In the genomic region with DNA sequence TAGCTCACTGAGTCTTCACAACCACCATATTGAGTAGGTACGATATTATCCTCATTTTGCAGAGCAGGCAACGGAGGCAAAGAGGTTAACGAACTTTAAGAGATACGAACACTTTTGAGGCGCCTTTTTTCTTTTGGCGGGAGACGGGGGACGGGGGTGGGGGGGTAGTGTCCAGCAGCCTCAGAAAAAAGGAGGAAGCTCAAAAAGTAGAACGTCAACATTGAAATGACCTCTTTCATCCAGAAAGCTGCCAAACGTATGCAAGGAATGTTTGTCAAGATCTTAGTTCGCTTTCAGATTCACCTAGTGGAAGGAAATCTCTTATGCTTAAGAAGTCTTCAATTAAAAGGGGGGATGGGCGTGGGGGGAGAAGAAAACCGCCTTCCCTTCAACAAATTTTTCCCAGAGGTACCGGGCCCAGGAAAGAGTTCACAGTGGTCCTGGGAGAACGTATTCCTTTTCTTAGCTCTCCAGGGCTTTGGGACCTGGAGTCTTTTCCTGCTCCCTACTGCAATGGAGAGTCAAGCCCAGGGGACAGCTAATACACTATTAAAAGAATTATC, we compare ENCODE assay signal across 10 cellular contexts. TPM values are rescaled to one million over a fixed set of nuclear protein-coding genes. Genes with fewer than 3 reads are reported as not detected.
DNase-seq lines count a peak whose midpoint lies in the region; ATAC-seq, FAIRE-seq and TF ChIP-seq lines count a peak whose summit lies in the region.
"Had no signal": no experiment of that assay in that cellular context is flagged by ENCODE, and none has a peak within 500 bp of the region (broad histone marks: within the 10 kb centered on the region; RNA-seq: fewer than 3 reads in every experiment).

No MANE protein-coding gene starts in this region.

- no peak overlapping the region for H3K23ac ChIP-seq in mesenchymal stem cell (ENCODE audit: low read length in 2 of 2)

- peaks cover 11% of the 10 kb centered on the region for H3K79me1 ChIP-seq in mesenchymal stem cell (replicated peaks; ENCODE audit: low read length, poor library complexity, severe bottlenecking)

- H3K27ac Mint-ChIP-seq in activated naive CD4-positive, alpha-beta T cell treated with anti-CD3 and anti-CD28 coated beads, Interleukin-2, amount 10 ng/mL, durations not matched to agents 7 days and 5 days: no peak overlapping the region
- H3K27ac Mint-ChIP-seq in type B pancreatic cell: peak overlapping the region; percentile 97

- H3K36me3 ChIP-seq in adipocyte (ENCODE audit: control insufficient read depth, insufficient read depth, low read length, severe bottlenecking) (no peaks in the 10 kb centered on the region), mesenchymal stem cell (ENCODE audit: control insufficient read depth in 1 of 2, insufficient read depth in 2 of 2, low read depth in 1 of 2, low read length in 2 of 2) (no peaks in the 10 kb centered on the region)

- H3K27ac ChIP-seq in mesenchymal stem cell (ENCODE audit: low read length, poor library complexity, severe bottlenecking): no peak overlapping the region

- peaks cover 41% of the 10 kb centered on the region for H3K27me3 Mint-ChIP-seq in activated naive CD4-positive, alpha-beta T cell treated with anti-CD3 and anti-CD28 coated beads, Interleukin-2, amount 10 ng/mL, durations not matched to agents 7 days and 5 days
- H3K27me3 Mint-ChIP-seq in type B pancreatic cell: peaks cover 5% of the 10 kb centered on the region

- H2AFZ ChIP-seq in mesenchymal stem cell (ENCODE audit: low read depth, low read length): no peak overlapping the region

- H3K9me3 Mint-ChIP-seq in activated naive CD4-positive, alpha-beta T cell treated with anti-CD3 and anti-CD28 coated beads, Interleukin-2, amount 10 ng/mL, durations not matched to agents 7 days and 5 days: no peaks in the 10 kb centered on the region
- no peaks in the 10 kb centered on the region for H3K9me3 Mint-ChIP-seq in type B pancreatic cell

- TF ChIP-seq CTCF in type B pancreatic cell (conservative IDR thresholded peaks at IDR 0.05) (no peak), D721Med (IDR thresholded peaks at IDR 0.05; ENCODE audit: insufficient read depth, missing control alignments) (no peak)

- WGBS in mesenchymal stem cell: 56% methylated on average over 15 of the region's 15 CpGs

- no peak overlapping the region for H2BK12ac ChIP-seq in mesenchymal stem cell (ENCODE audit: low read length in 2 of 2)

- H3K18ac ChIP-seq in mesenchymal stem cell (ENCODE audit: low read depth in 1 of 2, low read length in 2 of 2): no peak overlapping the region

- no peaks in the 10 kb centered on the region for H3K36me3 Mint-ChIP-seq in activated naive CD4-positive, alpha-beta T cell treated with anti-CD3 and anti-CD28 coated beads, Interleukin-2, amount 10 ng/mL, durations not matched to agents 7 days and 5 days
- no peaks in the 10 kb centered on the region for H3K36me3 Mint-ChIP-seq in type B pancreatic cell

- H3K4me1 Mint-ChIP-seq in activated naive CD4-positive, alpha-beta T cell treated with anti-CD3 and anti-CD28 coated beads, Interleukin-2, amount 10 ng/mL, durations not matched to agents 7 days and 5 days: peaks cover 51% of the 10 kb centered on the region
- peaks cover 47% of the 10 kb centered on the region for H3K4me1 Mint-ChIP-seq in type B pancreatic cell (ENCODE audit: unreplicated experiment)

- H3K4me3 Mint-ChIP-seq in activated naive CD4-positive, alpha-beta T cell treated with anti-CD3 and anti-CD28 coated beads, Interleukin-2, amount 10 ng/mL, durations not matched to agents 7 days and 5 days: peak overlapping the region; percentile 80
- H3K4me3 Mint-ChIP-seq in type B pancreatic cell: peak overlapping the region; percentile 93

- H2BK120ac ChIP-seq in mesenchymal stem cell (ENCODE audit: low read depth, low read length): no peak overlapping the region

- no peak overlapping the region for H2BK15ac ChIP-seq in mesenchymal stem cell (ENCODE audit: low read depth, poor library complexity, severe bottlenecking)

- CTCF ChIA-PET in activated naive CD4-positive, alpha-beta T cell treated with anti-CD3 and anti-CD28 coated beads, Interleukin-2, amount 10 ng/mL, durations not matched to agents 7 days and 5 days (lab: Charles Lee): interaction anchor here (0.8 kb wide), 1 partner anchor 158 kb away, joined by 3 read pairs; no protein-coding TSS in a partner anchor

- FAIRE-seq in D721Med (lab: Jason Lieb, UNC): no peak

- peak overlapping the region; percentile 91 for H3K9ac ChIP-seq in adipocyte (ENCODE audit: low read length)
- H3K9ac ChIP-seq in mesenchymal stem cell (ENCODE audit: low read length): peak overlapping the region; percentile 93

- no peak overlapping the region for H4K8ac ChIP-seq in mesenchymal stem cell (ENCODE audit: low read length)

- no peak for DNase-seq in activated naive CD4-positive, alpha-beta T cell treated with anti-CD3 and anti-CD28 coated beads, Interleukin-2, amount 10 ng/mL, durations not matched to agents 7 days and 5 days
- DNase-seq in activated naive CD4-positive, alpha-beta T cell treated with Interleukin-2 at 50 U/mL for 16 hours: no peak
- DNase-seq in adipocyte (ENCODE audit: low read depth) (no peak), mesenchymal stem cell (no peak), type B pancreatic cell (ENCODE audit: extremely low spot score, unreplicated experiment) (no peak), kidney glomerular epithelial cell (lab: John Stamatoyannopoulos, UW) (no peak), D721Med (ENCODE audit: insufficient read length, low spot score) (no peak)
- DNase-seq: activated effector memory CD4-positive, alpha-beta T cell treated with anti-CD3 and anti-CD28 coated beads, Interleukin-2, amount 50 U/mL, for 16 hours; NCI-H1092 treated with DMSO at 0.1 percent for 48 hours had no signal

- H3K4me3 ChIP-seq in adipocyte (ENCODE audit: low read length) (peak overlapping the region; percentile 91), mesenchymal stem cell (ENCODE audit: insufficient read depth in 1 of 2, low read depth in 1 of 2, low read length in 2 of 2) (peak overlapping the region in 1 of 2 experiments; percentile 97)

- no peak overlapping the region for H3K14ac ChIP-seq in mesenchymal stem cell (ENCODE audit: low read length in 2 of 2)

- ATAC-seq in HG02938 (IDR thresholded peaks at IDR 0.05; ENCODE audit: unreplicated experiment): no peak

- no peak overlapping the region for H3K4ac ChIP-seq in mesenchymal stem cell (ENCODE audit: low read depth in 1 of 2, low read length in 2 of 2)

- H4K91ac ChIP-seq in mesenchymal stem cell (ENCODE audit: low read length): no peak overlapping the region

- H2AK5ac ChIP-seq in mesenchymal stem cell (ENCODE audit: low read length, severe bottlenecking): no peak overlapping the region

- H3K9me3 ChIP-seq in adipocyte (ENCODE audit: control insufficient read depth, low read length) (no peaks in the 10 kb centered on the region), mesenchymal stem cell (ENCODE audit: control insufficient read depth, low read length) (no peaks in the 10 kb centered on the region)

- H2BK5ac ChIP-seq in mesenchymal stem cell (ENCODE audit: low read depth, low read length, poor library complexity, severe bottlenecking): no peak overlapping the region

- H3K4me1 ChIP-seq in adipocyte (ENCODE audit: control insufficient read depth, insufficient read depth, low read length) (peaks cover 36% of the 10 kb centered on the region), mesenchymal stem cell (ENCODE audit: control insufficient read depth, insufficient read depth, low read depth, low read length) (peaks cover 15% of the 10 kb centered on the region)

- no peak overlapping the region for H3K4me2 ChIP-seq in mesenchymal stem cell (ENCODE audit: low read length, poor library complexity, severe bottlenecking)

- H3K27me3 ChIP-seq in adipocyte (replicated peaks; ENCODE audit: control insufficient read depth, insufficient read depth, low read length) (no peaks in the 10 kb centered on the region), mesenchymal stem cell (ENCODE audit: control insufficient read depth in 1 of 2, insufficient read depth in 1 of 2, low read length in 2 of 2) (no peaks in the 10 kb centered on the region)

RNA-seq across cellular contexts. Expression of gene PCAT6, which starts 1.1 kb away (rescaled TPM):
- polyA plus RNA-seq in mesenchymal stem cell (2013, experiment 1 of 2): 9.8 TPM
- 9.7 TPM for polyA plus RNA-seq in mesenchymal stem cell (2013, experiment 2 of 2)
- total RNA-seq in type B pancreatic cell (ENCODE audit: low replicate concordance): 7.9 and 13.9 TPM in 2 replicates

RNA-seq across cellular contexts. Expression of gene KDM5B, which starts 1.5 kb away (rescaled TPM):
- polyA plus RNA-seq in mesenchymal stem cell (2013, experiment 1 of 2): 35.8 TPM
- 33.6 TPM for polyA plus RNA-seq in mesenchymal stem cell (2013, experiment 2 of 2)
- 165 and 182 TPM in 2 replicates for total RNA-seq in type B pancreatic cell (ENCODE audit: low replicate concordance)
